ENCODE assay signal across 10 cellular contexts in genomic region chr2:226137201-226137811, GRCh38.
A peak's percentile ranks its signal among the peaks of the same experiment; 100 is the strongest.
DNase-seq lines count a peak whose midpoint lies in the region; ATAC-seq and TF ChIP-seq lines count a peak whose summit lies in the region.
"Had no signal": no experiment of that assay in that cellular context is flagged by ENCODE, and none has a peak within 500 bp of the region (broad histone marks: within the 10 kb centered on the region; RNA-seq: fewer than 3 reads in every experiment).

No MANE protein-coding gene starts in this region.

- no peaks in the 10 kb centered on the region for H3K27me3 ChIP-seq in RWPE2 (ENCODE audit: insufficient read depth, poor library complexity, severe bottlenecking)
- no peaks in the 10 kb centered on the region for H3K27me3 ChIP-seq in right lobe of liver

- TF ChIP-seq CTCF in RWPE2 (IDR thresholded peaks at IDR 0.05; ENCODE audit: poor library complexity, severe bottlenecking) (no peak), right lobe of liver (IDR thresholded peaks at IDR 0.05) (no peak)

- 48% methylated on average over 4 of the region's 4 CpGs for WGBS in right lobe of liver (ENCODE audit: insufficient coverage, low coverage, low lambda C conversion rate, missing lambda C conversion rate)

- H3K36me3 ChIP-seq in RWPE2 (ENCODE audit: low read depth): no peaks in the 10 kb centered on the region
- H3K36me3 ChIP-seq in right lobe of liver: no peaks in the 10 kb centered on the region

- TF ChIP-seq POLR2A in right lobe of liver (IDR thresholded peaks at IDR 0.05): no peak

- in situ Hi-C loops in Caki2 (cut with HindIII; ENCODE audit: low pct_unique_long_range_greater_than_20kb, low sequenced_read_pairs): no loop called here

- H3K27ac ChIP-seq in RWPE2 (ENCODE audit: poor library complexity, severe bottlenecking) (peak overlapping the region; percentile 99), right lobe of liver (no peak overlapping the region)

- ATAC-seq in HG02981 (IDR thresholded peaks at IDR 0.05; ENCODE audit: unreplicated experiment): peak; percentile 85
- ATAC-seq in RWPE2 (ENCODE audit: low read depth): peak; percentile 97
- peak in 3 of 4 donors; percentile 36 to 79 (median 47) for ATAC-seq in right lobe of liver
- no peak for ATAC-seq in GM18858 (IDR thresholded peaks at IDR 0.05; ENCODE audit: unreplicated experiment)
- ATAC-seq in GM19023 (IDR thresholded peaks at IDR 0.05; ENCODE audit: unreplicated experiment): no peak
- ATAC-seq: activated CD4-positive, alpha-beta T cell treated with anti-CD3 and anti-CD28 coated beads for 36 hours had no signal

- H3K4me1 ChIP-seq in RWPE2 (ENCODE audit: insufficient read depth, poor library complexity, severe bottlenecking) (peaks cover 24% of the 10 kb centered on the region), right lobe of liver (no peaks in the 10 kb centered on the region)

- H3K4me3 ChIP-seq in RWPE2 (ENCODE audit: severe bottlenecking): no peak overlapping the region
- no peak overlapping the region for H3K4me3 ChIP-seq in right lobe of liver

- intact Hi-C loops in right lobe of liver (cut with DNase I): no loop called here

- H3K9me3 ChIP-seq in RWPE2 (ENCODE audit: severe bottlenecking) (no peaks in the 10 kb centered on the region), right lobe of liver (no peaks in the 10 kb centered on the region)

- DNase-seq in Caki2 (ENCODE audit: low read depth) (peak; percentile 57), RWPE2 (ENCODE audit: low spot score) (peak; percentile 83), right lobe of liver (no peak), SK-N-DZ (ENCODE audit: low spot score) (no peak), HK-2 (ENCODE audit: unreplicated experiment) (no peak)
- DNase-seq: activated CD4-positive, alpha-beta T cell treated with anti-CD3 and anti-CD28 coated beads for 36 hours; NCI-H510A had no signal

Comparison
In these comparisons a context has a peak if more than half of its experiments do, and no peak if none do; other contexts are left out.
1. DNase-seq: peak in Caki2 (single experiment) and RWPE2 (single experiment); none in right lobe of liver (0 of 3), SK-N-DZ (single experiment) and HK-2 (single experiment).
2. ATAC-seq: peak in HG02981 (single experiment), RWPE2 (single experiment) and right lobe of liver (3 of 4); none in GM18858 (single experiment) and GM19023 (single experiment).